In genomic region chr13:24040835-24041234, GRCh38 we compare ENCODE assay signal across 20 cellular contexts.
DNase-seq lines count a peak whose midpoint lies in the region; TF ChIP-seq lines count a peak whose summit lies in the region.
"Had no signal": no experiment of that assay in that cellular context is flagged by ENCODE, and none has a peak within 500 bp of the region (broad histone marks: within the 10 kb centered on the region; RNA-seq: fewer than 3 reads in every experiment).

No MANE protein-coding gene starts in this region.

- no peak overlapping the region for H3K4me3 ChIP-seq in vagina
- H3K4me3 ChIP-seq: body of pancreas, uterus had no signal

- TF ChIP-seq POLR2A in vagina (IDR thresholded peaks at IDR 0.05) = no peak

- no peaks in the 10 kb centered on the region for H3K9me3 ChIP-seq in vagina
- H3K9me3 ChIP-seq: body of pancreas, uterus had no signal

- intact Hi-C loops in vagina (cut with DNase I) = no loop called here

- peak; percentile 64 for DNase-seq in COR-L47 (lab: John Stamatoyannopoulos, UW)
- peak; percentile 40 for DNase-seq in NCI-H345 treated with DMSO at 0.1 percent for 48 hours (lab: John Stamatoyannopoulos, UW; ENCODE audit: unreplicated experiment)
- DNase-seq in caudate nucleus (lab: John Stamatoyannopoulos, UW) = peak in 5 of 61 donors; percentile 22 to 53 (median 27)
- DNase-seq in midbrain (lab: John Stamatoyannopoulos, UW) = peak; percentile 32
- no peak for DNase-seq in NCI-H1092 treated with DMSO at 0.1 percent for 48 hours (lab: John Stamatoyannopoulos, UW)
- DNase-seq in vagina (ENCODE audit: extremely low spot score in 2 of 2) = no peak
- DNase-seq in NK-92 (lab: John Stamatoyannopoulos, UW; ENCODE audit: unreplicated experiment) = no peak
- no peak for DNase-seq in DMS153 treated with DMSO at 0.1 percent for 48 hours (lab: John Stamatoyannopoulos, UW; ENCODE audit: unreplicated experiment)
- DNase-seq: activated B cell treated with CpG ODN at 0.5 μM for 24 hours; activated CD8-positive, alpha-beta T cell treated with anti-CD3 and anti-CD28 coated beads for 36 hours; activated gamma-delta T cell; activated naive CD8-positive, alpha-beta T cell treated with anti-CD3 and anti-CD28 coated beads, Interleukin-2, amount 50 U/mL, for 24 hours; activated T-cell treated with anti-CD3 and anti-CD28 coated beads for 4 hours; body of pancreas; MV-4-11; natural killer cell; NCI-H2029; NCI-H446; RPMI8226; uterus had no signal

- no peaks in the 10 kb centered on the region for H3K36me3 ChIP-seq in vagina
- H3K36me3 ChIP-seq: uterus had no signal

- H3K27ac ChIP-seq in caudate nucleus (ENCODE audit: low read depth, low read length) (peak overlapping the region; percentile 97), vagina (no peak overlapping the region)
- H3K27ac ChIP-seq: uterus had no signal

- no peaks in the 10 kb centered on the region for H3K27me3 ChIP-seq in vagina
- H3K27me3 ChIP-seq: body of pancreas, uterus had no signal

- peaks cover 20% of the 10 kb centered on the region for H3K4me1 ChIP-seq in vagina

- no peak for TF ChIP-seq CTCF in vagina (IDR thresholded peaks at IDR 0.05)

Comparison
In these comparisons a context has a peak if more than half of its experiments do, and no peak if none do; other contexts are left out.
1. DNase-seq: peak in COR-L47 (single experiment), NCI-H345 treated with DMSO at 0.1 percent for 48 hours (single experiment) and midbrain (single experiment); none in NCI-H1092 treated with DMSO at 0.1 percent for 48 hours (single experiment), vagina (0 of 2), NK-92 (single experiment) and DMS153 treated with DMSO at 0.1 percent for 48 hours (single experiment).